ENCODE assay signal across 1 cellular context in genomic region chr2:3754795-3755194, GRCh38.
TF ChIP-seq lines count a peak whose summit lies in the region.

No MANE protein-coding gene starts in this region.

TF ChIP-seq in HepG2, 621 proteins besides CTCF, POLR2A, EP300 and RAD21:
- TF ChIP-seq, protein P1, sequence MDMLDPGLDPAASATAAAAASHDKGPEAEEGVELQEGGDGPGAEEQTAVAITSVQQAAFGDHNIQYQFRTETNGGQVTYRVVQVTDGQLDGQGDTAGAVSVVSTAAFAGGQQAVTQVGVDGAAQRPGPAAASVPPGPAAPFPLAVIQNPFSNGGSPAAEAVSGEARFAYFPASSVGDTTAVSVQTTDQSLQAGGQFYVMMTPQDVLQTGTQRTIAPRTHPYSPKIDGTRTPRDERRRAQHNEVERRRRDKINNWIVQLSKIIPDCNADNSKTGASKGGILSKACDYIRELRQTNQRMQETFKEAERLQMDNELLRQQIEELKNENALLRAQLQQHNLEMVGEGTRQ (IDR thresholded peaks at IDR 0.05; ENCODE audit: low read depth, low read length): peak; percentile 6; the same call in 1 of the 2 replicates
- TF ChIP-seq, protein P1 (CRISPR knock-in tag; IDR thresholded peaks at IDR 0.05; ENCODE audit: borderline replicate concordance): no peak
- TF ChIP-seq FOXK2 (IDR thresholded peaks at IDR 0.05) (no peak), HNRNPL (IDR thresholded peaks at IDR 0.05; ENCODE audit: low read depth, low read length) (no peak)
